19 cellular contexts compared by ENCODE assay signal in the genomic region with DNA sequence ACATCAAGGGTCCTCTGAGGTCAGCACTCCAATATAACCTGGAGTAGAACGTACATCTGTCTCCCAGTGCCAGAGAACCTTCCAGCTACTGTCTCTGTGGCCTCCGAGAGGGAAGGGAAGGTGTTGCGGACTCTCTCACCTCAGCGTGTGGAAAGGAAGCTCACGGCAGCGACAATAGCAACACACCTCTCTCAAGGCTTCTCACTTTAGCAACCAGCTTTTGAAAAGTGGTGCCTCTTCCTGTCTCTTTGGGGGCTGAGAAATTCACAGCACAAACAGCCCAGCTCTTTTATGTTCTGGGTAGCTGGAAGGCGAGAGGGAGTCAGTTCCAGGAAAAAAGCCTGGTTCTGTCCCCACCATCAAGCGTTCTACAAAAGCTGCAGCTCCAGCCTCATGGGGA.
"Had no signal": no experiment of that assay in that cellular context is flagged by ENCODE, and none has a peak within 500 bp of the region (broad histone marks: within the 10 kb centered on the region; RNA-seq: fewer than 3 reads in every experiment).

No MANE protein-coding gene starts in this region.

- H3K36me3 Mint-ChIP-seq: neural progenitor cell; stimulated activated naive B cell treated with anti-CD40 and anti-IgM and Interleukin-4, amounts not matched to agents 10 μg/mL and 1 μg/mL and 100 μg/mL, for 72 hours had no signal

- DNase-seq: cortex of kidney; erythroblast; esophagus squamous epithelium; foreskin melanocyte; glutamatergic neuron; hypothalamus; left ventricle myocardium superior; lower lobe of right lung; right lobe of liver; small intestine; stimulated activated CD4-positive, alpha-beta T cell treated with anti-CD3 and anti-CD28 coated beads, Interleukin-15, amount 100 ng/mL, for 24 hours; stimulated activated CD4-positive, alpha-beta T cell treated with anti-CD3 and anti-CD28 coated beads, Interleukin-2, amount 100 ng/mL, for 48 hours; stimulated activated naive B cell treated with anti-CD40 and anti-IgM and Interleukin-4, amounts not matched to agents 10 μg/mL and 1 μg/mL and 100 μg/mL, for 72 hours; upper lobe of left lung had no signal

- ATAC-seq: effector memory CD8-positive, alpha-beta T cell; left ventricle myocardium superior; lower lobe of right lung; right lobe of liver; stimulated activated naive B cell treated with anti-CD40 and anti-IgM and Interleukin-4, amounts not matched to agents 10 μg/mL and 1 μg/mL and 100 μg/mL, for 72 hours had no signal

- H3K9me3 Mint-ChIP-seq: effector memory CD8-positive, alpha-beta T cell; nephron; neural progenitor cell; stimulated activated naive B cell treated with anti-CD40 and anti-IgM and Interleukin-4, amounts not matched to agents 10 μg/mL and 1 μg/mL and 100 μg/mL, for 72 hours; stimulated activated naive CD8-positive, alpha-beta T cell treated with anti-CD3 and anti-CD28 coated beads, Interleukin-15, Interleukin-2, amounts not matched to agents 100 ng/mL and 50 ng/mL, for 24 hours had no signal

- H3K27ac Mint-ChIP-seq: nephron; neural progenitor cell; progenitor cell of endocrine pancreas; stimulated activated naive B cell treated with anti-CD40 and anti-IgM and Interleukin-4, amounts not matched to agents 10 μg/mL and 1 μg/mL and 100 μg/mL, for 72 hours had no signal

- H3K4me1 Mint-ChIP-seq: nephron, neural progenitor cell had no signal

- H3K4me3 Mint-ChIP-seq: nephron; neural progenitor cell; stimulated activated naive B cell treated with anti-CD40 and anti-IgM and Interleukin-4, amounts not matched to agents 10 μg/mL and 1 μg/mL and 100 μg/mL, for 72 hours; stimulated activated naive CD8-positive, alpha-beta T cell treated with anti-CD3 and anti-CD28 coated beads, Interleukin-15, Interleukin-2, amounts not matched to agents 100 ng/mL and 50 ng/mL, for 24 hours had no signal
